ENCODE assay signal across 1 cellular context in genomic region chr1:59487335-59488031, GRCh38.
TF ChIP-seq lines count a peak whose summit lies in the region.

No MANE protein-coding gene starts in this region.

TF ChIP-seq in SK-N-SH treated with all-trans-retinoic acid at 6 μM for 48 hours, 23 proteins besides CTCF, POLR2A, EP300 and RAD21 (continued from another document):
- TF ChIP-seq, protein P1, sequence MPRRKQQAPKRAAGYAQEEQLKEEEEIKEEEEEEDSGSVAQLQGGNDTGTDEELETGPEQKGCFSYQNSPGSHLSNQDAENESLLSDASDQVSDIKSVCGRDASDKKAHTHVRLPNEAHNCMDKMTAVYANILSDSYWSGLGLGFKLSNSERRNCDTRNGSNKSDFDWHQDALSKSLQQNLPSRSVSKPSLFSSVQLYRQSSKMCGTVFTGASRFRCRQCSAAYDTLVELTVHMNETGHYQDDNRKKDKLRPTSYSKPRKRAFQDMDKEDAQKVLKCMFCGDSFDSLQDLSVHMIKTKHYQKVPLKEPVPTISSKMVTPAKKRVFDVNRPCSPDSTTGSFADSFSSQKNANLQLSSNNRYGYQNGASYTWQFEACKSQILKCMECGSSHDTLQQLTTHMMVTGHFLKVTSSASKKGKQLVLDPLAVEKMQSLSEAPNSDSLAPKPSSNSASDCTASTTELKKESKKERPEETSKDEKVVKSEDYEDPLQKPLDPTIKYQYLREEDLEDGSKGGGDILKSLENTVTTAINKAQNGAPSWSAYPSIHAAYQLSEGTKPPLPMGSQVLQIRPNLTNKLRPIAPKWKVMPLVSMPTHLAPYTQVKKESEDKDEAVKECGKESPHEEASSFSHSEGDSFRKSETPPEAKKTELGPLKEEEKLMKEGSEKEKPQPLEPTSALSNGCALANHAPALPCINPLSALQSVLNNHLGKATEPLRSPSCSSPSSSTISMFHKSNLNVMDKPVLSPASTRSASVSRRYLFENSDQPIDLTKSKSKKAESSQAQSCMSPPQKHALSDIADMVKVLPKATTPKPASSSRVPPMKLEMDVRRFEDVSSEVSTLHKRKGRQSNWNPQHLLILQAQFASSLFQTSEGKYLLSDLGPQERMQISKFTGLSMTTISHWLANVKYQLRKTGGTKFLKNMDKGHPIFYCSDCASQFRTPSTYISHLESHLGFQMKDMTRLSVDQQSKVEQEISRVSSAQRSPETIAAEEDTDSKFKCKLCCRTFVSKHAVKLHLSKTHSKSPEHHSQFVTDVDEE (CRISPR knock-in tag; IDR thresholded peaks at IDR 0.05): no peak
- TF ChIP-seq OSR1 (CRISPR knock-in tag; IDR thresholded peaks at IDR 0.05) (no peak), ESRRG (CRISPR knock-in tag; IDR thresholded peaks at IDR 0.05) (no peak), ZNF8 (CRISPR knock-in tag; IDR thresholded peaks at IDR 0.05) (no peak), BACH2 (CRISPR knock-in tag; IDR thresholded peaks at IDR 0.05; ENCODE audit: borderline replicate concordance) (no peak)
